Comparison of ENCODE assay signal across 1 cellular context in genomic region chr9:23766613-23767012, GRCh38.
TF ChIP-seq lines count a peak whose summit lies in the region.

No MANE protein-coding gene starts in this region.

TF ChIP-seq in GM12878, 131 proteins besides CTCF, POLR2A, EP300 and RAD21 (continued from another document):
- TF ChIP-seq ZBTB11 (CRISPR knock-in tag; IDR thresholded peaks at IDR 0.05) (no peak), CEBPZ (IDR thresholded peaks at IDR 0.05; ENCODE audit: low read depth, low read length) (no peak), CHD1 (IDR thresholded peaks at IDR 0.05; ENCODE audit: low read depth, low read length) (no peak), TAF1 (IDR thresholded peaks at IDR 0.05; ENCODE audit: borderline replicate concordance, low read depth, low read length) (no peak), NFYA (IDR thresholded peaks at IDR 0.05; ENCODE audit: borderline replicate concordance, low read depth, low read length) (no peak), USF2 (IDR thresholded peaks at IDR 0.05; ENCODE audit: borderline replicate concordance, low read depth, low read length) (no peak), CHD2 (IDR thresholded peaks at IDR 0.05; ENCODE audit: borderline replicate concordance, low read depth, low read length) (no peak), E4F1 (IDR thresholded peaks at IDR 0.05; ENCODE audit: borderline replicate concordance, partially characterized antibody) (no peak), IRF4 (IDR thresholded peaks at IDR 0.05; ENCODE audit: low read depth, low read length) (no peak), NKRF (conservative IDR thresholded peaks at IDR 0.05) (no peak), PML (IDR thresholded peaks at IDR 0.05; ENCODE audit: low read length) (no peak), BCLAF1 (IDR thresholded peaks at IDR 0.05) (no peak), RELA (IDR thresholded peaks at IDR 0.05; ENCODE audit: borderline replicate concordance, partially characterized antibody) (no peak), ATF7 (IDR thresholded peaks at IDR 0.05; ENCODE audit: low read depth) (no peak)
